ENCODE assay signal across 12 cellular contexts in the genomic region with DNA sequence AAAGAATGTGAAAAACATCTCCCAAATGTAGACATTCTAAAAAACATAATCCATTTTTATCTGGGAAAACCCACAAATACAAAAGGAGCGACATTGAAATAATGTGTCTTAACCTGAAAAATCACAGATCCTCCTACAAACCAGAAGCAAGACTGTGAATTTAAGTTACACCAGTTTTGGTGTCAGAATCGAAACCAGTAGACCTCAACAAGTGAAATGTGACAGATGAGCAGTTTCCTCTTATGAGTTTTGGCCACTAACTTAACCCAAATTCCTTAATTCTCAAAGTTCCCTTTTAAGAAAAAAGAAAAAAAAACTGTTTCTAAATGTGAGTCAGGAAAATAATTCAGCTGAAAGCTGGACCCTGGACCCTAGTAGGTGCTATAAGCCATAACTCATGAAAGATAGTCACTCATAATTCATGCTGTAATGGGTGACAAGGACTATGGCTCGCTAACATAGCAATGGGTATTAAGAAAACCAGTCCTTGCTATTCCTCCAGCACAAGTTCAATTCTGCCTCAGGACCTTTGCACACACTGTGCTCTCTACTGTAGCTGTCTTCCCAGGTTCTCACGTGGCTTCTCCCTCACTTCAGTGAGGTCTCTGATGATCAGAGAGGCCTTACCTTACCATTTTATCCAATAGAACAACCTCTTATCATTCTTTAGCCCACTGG. TPM values are rescaled to one million over a fixed set of nuclear protein-coding genes. Genes with fewer than 3 reads are reported as not detected.
DNase-seq lines count a peak whose midpoint lies in the region; ATAC-seq lines count a peak whose summit lies in the region.
"Had no signal": no experiment of that assay in that cellular context is flagged by ENCODE, and none has a peak within 500 bp of the region (broad histone marks: within the 10 kb centered on the region; RNA-seq: fewer than 3 reads in every experiment).

No MANE protein-coding gene starts in this region.

- no peak overlapping the region for H3K4me3 ChIP-seq in effector memory CD4-positive, alpha-beta T cell (ENCODE audit: insufficient read depth, low read depth, low read length, poor library complexity, severe bottlenecking)
- H3K4me3 ChIP-seq: PC-9 had no signal

- H3K4me1 Mint-ChIP-seq in natural killer cell treated with Interleukin-12 subunit alpha and Interleukin-12 subunit beta and Interleukin-15 and Interleukin-18, amount 100 ng/mL, for 72 hours (ENCODE audit: low read depth in 2 of 2) = peaks cover 0 to 9% of the 10 kb centered on the region in 2 donors

- H3K4me1 ChIP-seq in effector memory CD4-positive, alpha-beta T cell (ENCODE audit: control insufficient read depth, insufficient read depth, low read length, poor library complexity, severe bottlenecking) = no peaks in the 10 kb centered on the region

- no peaks in the 10 kb centered on the region for H3K9me3 ChIP-seq in effector memory CD4-positive, alpha-beta T cell (ENCODE audit: control insufficient read depth, low read length)

- H3K4me3 Mint-ChIP-seq in natural killer cell treated with Interleukin-12 subunit alpha and Interleukin-12 subunit beta and Interleukin-15 and Interleukin-18, amount 100 ng/mL, for 72 hours = no peak overlapping the region

- H3K27me3 ChIP-seq in effector memory CD4-positive, alpha-beta T cell (replicated peaks; ENCODE audit: control insufficient read depth, insufficient read depth, low read length, poor library complexity, severe bottlenecking) = no peaks in the 10 kb centered on the region

- ATAC-seq in GM19023 (IDR thresholded peaks at IDR 0.05; ENCODE audit: unreplicated experiment) = peak; percentile 82
- peak; percentile 96 for ATAC-seq in GM21723 (IDR thresholded peaks at IDR 0.05; ENCODE audit: unreplicated experiment)
- ATAC-seq in HG03432 (IDR thresholded peaks at IDR 0.05; ENCODE audit: unreplicated experiment) = peak; percentile 95
- ATAC-seq in natural killer cell treated with Interleukin-12 subunit alpha and Interleukin-12 subunit beta and Interleukin-15 and Interleukin-18, amount 100 ng/mL, for 72 hours = no peak

- H3K36me3 ChIP-seq in effector memory CD4-positive, alpha-beta T cell (ENCODE audit: control insufficient read depth, insufficient read depth, low read length) = no peaks in the 10 kb centered on the region

- no peak overlapping the region for H3K27ac ChIP-seq in substantia nigra (ENCODE audit: low read depth, low read length, poor library complexity, severe bottlenecking)
- no peak overlapping the region for H3K27ac ChIP-seq in effector memory CD4-positive, alpha-beta T cell (ENCODE audit: insufficient read depth, low read length, poor library complexity, severe bottlenecking)
- H3K27ac ChIP-seq: PC-9 had no signal

- H3K36me3 Mint-ChIP-seq in natural killer cell treated with Interleukin-12 subunit alpha and Interleukin-12 subunit beta and Interleukin-15 and Interleukin-18, amount 100 ng/mL, for 72 hours = no peaks in the 10 kb centered on the region

- no peak overlapping the region for H3K27ac Mint-ChIP-seq in natural killer cell treated with Interleukin-12 subunit alpha and Interleukin-12 subunit beta and Interleukin-15 and Interleukin-18, amount 100 ng/mL, for 72 hours

- DNase-seq in medulla oblongata (ENCODE audit: extremely low spot score) = peak; percentile 49
- DNase-seq in substantia nigra (lab: John Stamatoyannopoulos, UW) = no peak
- DNase-seq in effector memory CD4-positive, alpha-beta T cell = no peak
- no peak for DNase-seq in natural killer cell treated with Interleukin-12 subunit alpha and Interleukin-12 subunit beta and Interleukin-15 and Interleukin-18, amount 100 ng/mL, for 72 hours (ENCODE audit: low spot score)
- no peak for DNase-seq in stimulated activated CD4-positive, alpha-beta T cell treated with anti-CD3 and anti-CD28 coated beads, Interleukin-12 subunit alpha, Interleukin-12 subunit beta, amount 100 ng/mL, for 4 hours
- DNase-seq: activated CD4-positive, CD25-positive, alpha-beta regulatory T cell; activated naive CD4-positive, alpha-beta T cell treated with Interleukin-2 at 50 U/mL for 16 hours; DMS53 had no signal

- H3K9me3 Mint-ChIP-seq in natural killer cell treated with Interleukin-12 subunit alpha and Interleukin-12 subunit beta and Interleukin-15 and Interleukin-18, amount 100 ng/mL, for 72 hours = peaks cover 3% of the 10 kb centered on the region

- peaks cover 0 to 10% of the 10 kb centered on the region in 2 donors for H3K27me3 Mint-ChIP-seq in natural killer cell treated with Interleukin-12 subunit alpha and Interleukin-12 subunit beta and Interleukin-15 and Interleukin-18, amount 100 ng/mL, for 72 hours

RNA-seq across cellular contexts. Expression of gene THRB, which starts 9.0 kb away (rescaled TPM):
- under 1 TPM in 1 of 2 donors, not detected in 1; 0.22 TPM for total RNA-seq in natural killer cell treated with Interleukin-12 subunit alpha and Interleukin-12 subunit beta and Interleukin-15 and Interleukin-18, amount 100 ng/mL, for 72 hours

Comparison
In these comparisons a context has a peak if more than half of its experiments do, and no peak if none do; other contexts are left out.
1. ATAC-seq: peak in GM19023 (single experiment), GM21723 (single experiment) and HG03432 (single experiment); none in natural killer cell treated with Interleukin-12 subunit alpha and Interleukin-12 subunit beta and Interleukin-15 and Interleukin-18, amount 100 ng/mL, for 72 hours (0 of 2).